ENCODE assay signal across 1 cellular context in the genomic region with DNA sequence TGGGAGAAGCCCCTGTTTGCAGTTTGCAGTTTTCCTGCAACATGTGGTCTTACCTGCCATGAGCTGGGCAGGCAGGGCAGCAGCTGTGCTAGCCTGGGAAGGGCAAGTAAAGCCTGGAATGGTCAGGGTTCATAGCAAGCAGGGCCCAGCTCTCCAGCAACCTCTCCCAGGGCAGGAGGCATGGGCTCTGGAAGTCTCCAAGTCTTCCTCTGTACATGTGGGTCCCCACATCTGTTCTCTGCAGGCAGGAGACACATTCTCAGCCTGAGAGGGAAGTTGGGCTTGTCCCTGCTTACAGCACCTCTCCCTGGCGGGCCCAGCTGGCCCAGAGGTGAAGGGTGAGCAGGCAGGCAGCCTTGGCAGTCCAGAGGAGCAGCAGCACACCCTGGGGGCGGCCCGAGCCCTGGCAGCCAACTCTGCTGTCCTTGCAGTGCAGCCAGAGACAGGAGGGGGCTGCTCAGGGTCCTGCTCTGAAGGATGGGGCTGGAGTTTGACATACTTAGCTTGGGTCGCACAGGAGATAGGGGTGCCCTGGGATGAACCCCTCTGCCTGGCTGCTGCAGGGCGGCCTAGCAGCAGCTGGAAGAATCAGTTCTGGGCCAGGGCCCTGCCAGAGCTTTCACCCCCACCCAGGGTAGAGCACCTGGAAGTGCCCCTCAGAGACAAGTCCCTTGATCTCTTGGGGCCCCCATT.
TF ChIP-seq lines count a peak whose summit lies in the region.

No MANE protein-coding gene starts in this region.

TF ChIP-seq in HepG2, 621 proteins besides CTCF, POLR2A, EP300 and RAD21 (continued from another document and continues in another):
- TF ChIP-seq, protein P1, sequence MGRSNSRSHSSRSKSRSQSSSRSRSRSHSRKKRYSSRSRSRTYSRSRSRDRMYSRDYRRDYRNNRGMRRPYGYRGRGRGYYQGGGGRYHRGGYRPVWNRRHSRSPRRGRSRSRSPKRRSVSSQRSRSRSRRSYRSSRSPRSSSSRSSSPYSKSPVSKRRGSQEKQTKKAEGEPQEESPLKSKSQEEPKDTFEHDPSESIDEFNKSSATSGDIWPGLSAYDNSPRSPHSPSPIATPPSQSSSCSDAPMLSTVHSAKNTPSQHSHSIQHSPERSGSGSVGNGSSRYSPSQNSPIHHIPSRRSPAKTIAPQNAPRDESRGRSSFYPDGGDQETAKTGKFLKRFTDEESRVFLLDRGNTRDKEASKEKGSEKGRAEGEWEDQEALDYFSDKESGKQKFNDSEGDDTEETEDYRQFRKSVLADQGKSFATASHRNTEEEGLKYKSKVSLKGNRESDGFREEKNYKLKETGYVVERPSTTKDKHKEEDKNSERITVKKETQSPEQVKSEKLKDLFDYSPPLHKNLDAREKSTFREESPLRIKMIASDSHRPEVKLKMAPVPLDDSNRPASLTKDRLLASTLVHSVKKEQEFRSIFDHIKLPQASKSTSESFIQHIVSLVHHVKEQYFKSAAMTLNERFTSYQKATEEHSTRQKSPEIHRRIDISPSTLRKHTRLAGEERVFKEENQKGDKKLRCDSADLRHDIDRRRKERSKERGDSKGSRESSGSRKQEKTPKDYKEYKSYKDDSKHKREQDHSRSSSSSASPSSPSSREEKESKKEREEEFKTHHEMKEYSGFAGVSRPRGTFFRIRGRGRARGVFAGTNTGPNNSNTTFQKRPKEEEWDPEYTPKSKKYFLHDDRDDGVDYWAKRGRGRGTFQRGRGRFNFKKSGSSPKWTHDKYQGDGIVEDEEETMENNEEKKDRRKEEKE (IDR thresholded peaks at IDR 0.05), result no peak
- TF ChIP-seq ZMAT3 (CRISPR knock-in tag; conservative IDR thresholded peaks at IDR 0.05) (no peak; the same call in 1 of the 2 replicates), LCORL (IDR thresholded peaks at IDR 0.05) (no peak), LCORL (CRISPR knock-in tag; IDR thresholded peaks at IDR 0.05) (peak; percentile 99), ZNF496 (CRISPR knock-in tag; IDR thresholded peaks at IDR 0.05; ENCODE audit: insufficient replicate concordance) (no peak), ZNF670 (CRISPR knock-in tag; IDR thresholded peaks at IDR 0.05; ENCODE audit: borderline replicate concordance) (peak; percentile 85), CENPT (CRISPR knock-in tag; IDR thresholded peaks at IDR 0.05; ENCODE audit: low read depth) (no peak), HOXD1 (CRISPR knock-in tag; IDR thresholded peaks at IDR 0.05) (no peak), CBX2 (IDR thresholded peaks at IDR 0.05; ENCODE audit: low read depth, low read length) (no peak), CBX2 (CRISPR knock-in tag; IDR thresholded peaks at IDR 0.05; ENCODE audit: low read depth) (peak; percentile 45; the same call in 1 of the 2 replicates), ZZZ3 (CRISPR knock-in tag; IDR thresholded peaks at IDR 0.05; ENCODE audit: borderline replicate concordance) (no peak), TAF15 (IDR thresholded peaks at IDR 0.05; ENCODE audit: low read depth, low read length, poor library complexity, severe bottlenecking) (no peak), ZNF850 (CRISPR knock-in tag; conservative IDR thresholded peaks at IDR 0.05) (no peak; the same call in 1 of the 2 replicates), TARDBP (CRISPR knock-in tag; IDR thresholded peaks at IDR 0.05) (peak; percentile 69), SPEN (CRISPR knock-in tag; IDR thresholded peaks at IDR 0.05; ENCODE audit: low read depth) (peak; percentile 56; the same call in 1 of the 2 replicates), KAT7 (CRISPR knock-in tag; IDR thresholded peaks at IDR 0.05; ENCODE audit: borderline replicate concordance) (no peak), STAG1 (CRISPR knock-in tag; IDR thresholded peaks at IDR 0.05) (peak; percentile 100), CHD4 (IDR thresholded peaks at IDR 0.05; ENCODE audit: borderline replicate concordance, low read length) (no peak), SRF (IDR thresholded peaks at IDR 0.05; ENCODE audit: low read depth, low read length) (no peak), ZNF335 (CRISPR knock-in tag; IDR thresholded peaks at IDR 0.05) (no peak), ATF7 (IDR thresholded peaks at IDR 0.05) (no peak), ATF7 (CRISPR knock-in tag; IDR thresholded peaks at IDR 0.05) (no peak), HHEX (CRISPR knock-in tag; IDR thresholded peaks at IDR 0.05) (no peak), MAZ (IDR thresholded peaks at IDR 0.05; ENCODE audit: borderline replicate concordance, low read depth, low read length) (0 out of 2 replicates have a peak, but pooled peaks have one; percentile 51), MAZ (CRISPR knock-in tag; IDR thresholded peaks at IDR 0.05; ENCODE audit: low read depth) (peak; percentile 84; the same call in 1 of the 2 replicates), DNMT3B (CRISPR knock-in tag; conservative IDR thresholded peaks at IDR 0.05) (no peak), ZIK1 (CRISPR knock-in tag; IDR thresholded peaks at IDR 0.05; ENCODE audit: borderline replicate concordance, low read depth) (no peak), YY1 (IDR thresholded peaks at IDR 0.05; ENCODE audit: insufficient read depth, insufficient replicate concordance, low read depth, low read length) (peak; percentile 63), AHR (CRISPR knock-in tag; IDR thresholded peaks at IDR 0.05) (no peak), HNRNPH1 (optimal IDR thresholded peaks at IDR 0.05; ENCODE audit: low read depth, low read length) (no peak), NCOR1 (IDR thresholded peaks at IDR 0.05; ENCODE audit: borderline replicate concordance, low read length) (no peak), PPARG (CRISPR knock-in tag; conservative IDR thresholded peaks at IDR 0.05) (peak; percentile 93), MAFF (IDR thresholded peaks at IDR 0.05; ENCODE audit: low read depth, low read length) (no peak)
- TF ChIP-seq, protein P2, sequence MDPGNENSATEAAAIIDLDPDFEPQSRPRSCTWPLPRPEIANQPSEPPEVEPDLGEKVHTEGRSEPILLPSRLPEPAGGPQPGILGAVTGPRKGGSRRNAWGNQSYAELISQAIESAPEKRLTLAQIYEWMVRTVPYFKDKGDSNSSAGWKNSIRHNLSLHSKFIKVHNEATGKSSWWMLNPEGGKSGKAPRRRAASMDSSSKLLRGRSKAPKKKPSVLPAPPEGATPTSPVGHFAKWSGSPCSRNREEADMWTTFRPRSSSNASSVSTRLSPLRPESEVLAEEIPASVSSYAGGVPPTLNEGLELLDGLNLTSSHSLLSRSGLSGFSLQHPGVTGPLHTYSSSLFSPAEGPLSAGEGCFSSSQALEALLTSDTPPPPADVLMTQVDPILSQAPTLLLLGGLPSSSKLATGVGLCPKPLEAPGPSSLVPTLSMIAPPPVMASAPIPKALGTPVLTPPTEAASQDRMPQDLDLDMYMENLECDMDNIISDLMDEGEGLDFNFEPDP (CRISPR knock-in tag; conservative IDR thresholded peaks at IDR 0.05), result no peak
- TF ChIP-seq, protein P3, sequence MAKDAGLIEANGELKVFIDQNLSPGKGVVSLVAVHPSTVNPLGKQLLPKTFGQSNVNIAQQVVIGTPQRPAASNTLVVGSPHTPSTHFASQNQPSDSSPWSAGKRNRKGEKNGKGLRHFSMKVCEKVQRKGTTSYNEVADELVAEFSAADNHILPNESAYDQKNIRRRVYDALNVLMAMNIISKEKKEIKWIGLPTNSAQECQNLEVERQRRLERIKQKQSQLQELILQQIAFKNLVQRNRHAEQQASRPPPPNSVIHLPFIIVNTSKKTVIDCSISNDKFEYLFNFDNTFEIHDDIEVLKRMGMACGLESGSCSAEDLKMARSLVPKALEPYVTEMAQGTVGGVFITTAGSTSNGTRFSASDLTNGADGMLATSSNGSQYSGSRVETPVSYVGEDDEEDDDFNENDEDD (CRISPR knock-in tag; IDR thresholded peaks at IDR 0.05; ENCODE audit: borderline replicate concordance), result peak; percentile 41; the same call in 1 of the 2 replicates
- TF ChIP-seq, protein P4, sequence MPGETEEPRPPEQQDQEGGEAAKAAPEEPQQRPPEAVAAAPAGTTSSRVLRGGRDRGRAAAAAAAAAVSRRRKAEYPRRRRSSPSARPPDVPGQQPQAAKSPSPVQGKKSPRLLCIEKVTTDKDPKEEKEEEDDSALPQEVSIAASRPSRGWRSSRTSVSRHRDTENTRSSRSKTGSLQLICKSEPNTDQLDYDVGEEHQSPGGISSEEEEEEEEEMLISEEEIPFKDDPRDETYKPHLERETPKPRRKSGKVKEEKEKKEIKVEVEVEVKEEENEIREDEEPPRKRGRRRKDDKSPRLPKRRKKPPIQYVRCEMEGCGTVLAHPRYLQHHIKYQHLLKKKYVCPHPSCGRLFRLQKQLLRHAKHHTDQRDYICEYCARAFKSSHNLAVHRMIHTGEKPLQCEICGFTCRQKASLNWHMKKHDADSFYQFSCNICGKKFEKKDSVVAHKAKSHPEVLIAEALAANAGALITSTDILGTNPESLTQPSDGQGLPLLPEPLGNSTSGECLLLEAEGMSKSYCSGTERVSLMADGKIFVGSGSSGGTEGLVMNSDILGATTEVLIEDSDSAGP (CRISPR knock-in tag; IDR thresholded peaks at IDR 0.05; ENCODE audit: borderline replicate concordance), result peak; percentile 96
- TF ChIP-seq, protein P5, sequence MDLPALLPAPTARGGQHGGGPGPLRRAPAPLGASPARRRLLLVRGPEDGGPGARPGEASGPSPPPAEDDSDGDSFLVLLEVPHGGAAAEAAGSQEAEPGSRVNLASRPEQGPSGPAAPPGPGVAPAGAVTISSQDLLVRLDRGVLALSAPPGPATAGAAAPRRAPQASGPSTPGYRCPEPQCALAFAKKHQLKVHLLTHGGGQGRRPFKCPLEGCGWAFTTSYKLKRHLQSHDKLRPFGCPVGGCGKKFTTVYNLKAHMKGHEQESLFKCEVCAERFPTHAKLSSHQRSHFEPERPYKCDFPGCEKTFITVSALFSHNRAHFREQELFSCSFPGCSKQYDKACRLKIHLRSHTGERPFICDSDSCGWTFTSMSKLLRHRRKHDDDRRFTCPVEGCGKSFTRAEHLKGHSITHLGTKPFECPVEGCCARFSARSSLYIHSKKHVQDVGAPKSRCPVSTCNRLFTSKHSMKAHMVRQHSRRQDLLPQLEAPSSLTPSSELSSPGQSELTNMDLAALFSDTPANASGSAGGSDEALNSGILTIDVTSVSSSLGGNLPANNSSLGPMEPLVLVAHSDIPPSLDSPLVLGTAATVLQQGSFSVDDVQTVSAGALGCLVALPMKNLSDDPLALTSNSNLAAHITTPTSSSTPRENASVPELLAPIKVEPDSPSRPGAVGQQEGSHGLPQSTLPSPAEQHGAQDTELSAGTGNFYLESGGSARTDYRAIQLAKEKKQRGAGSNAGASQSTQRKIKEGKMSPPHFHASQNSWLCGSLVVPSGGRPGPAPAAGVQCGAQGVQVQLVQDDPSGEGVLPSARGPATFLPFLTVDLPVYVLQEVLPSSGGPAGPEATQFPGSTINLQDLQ (CRISPR knock-in tag; IDR thresholded peaks at IDR 0.05), result no peak
- TF ChIP-seq, protein P6, sequence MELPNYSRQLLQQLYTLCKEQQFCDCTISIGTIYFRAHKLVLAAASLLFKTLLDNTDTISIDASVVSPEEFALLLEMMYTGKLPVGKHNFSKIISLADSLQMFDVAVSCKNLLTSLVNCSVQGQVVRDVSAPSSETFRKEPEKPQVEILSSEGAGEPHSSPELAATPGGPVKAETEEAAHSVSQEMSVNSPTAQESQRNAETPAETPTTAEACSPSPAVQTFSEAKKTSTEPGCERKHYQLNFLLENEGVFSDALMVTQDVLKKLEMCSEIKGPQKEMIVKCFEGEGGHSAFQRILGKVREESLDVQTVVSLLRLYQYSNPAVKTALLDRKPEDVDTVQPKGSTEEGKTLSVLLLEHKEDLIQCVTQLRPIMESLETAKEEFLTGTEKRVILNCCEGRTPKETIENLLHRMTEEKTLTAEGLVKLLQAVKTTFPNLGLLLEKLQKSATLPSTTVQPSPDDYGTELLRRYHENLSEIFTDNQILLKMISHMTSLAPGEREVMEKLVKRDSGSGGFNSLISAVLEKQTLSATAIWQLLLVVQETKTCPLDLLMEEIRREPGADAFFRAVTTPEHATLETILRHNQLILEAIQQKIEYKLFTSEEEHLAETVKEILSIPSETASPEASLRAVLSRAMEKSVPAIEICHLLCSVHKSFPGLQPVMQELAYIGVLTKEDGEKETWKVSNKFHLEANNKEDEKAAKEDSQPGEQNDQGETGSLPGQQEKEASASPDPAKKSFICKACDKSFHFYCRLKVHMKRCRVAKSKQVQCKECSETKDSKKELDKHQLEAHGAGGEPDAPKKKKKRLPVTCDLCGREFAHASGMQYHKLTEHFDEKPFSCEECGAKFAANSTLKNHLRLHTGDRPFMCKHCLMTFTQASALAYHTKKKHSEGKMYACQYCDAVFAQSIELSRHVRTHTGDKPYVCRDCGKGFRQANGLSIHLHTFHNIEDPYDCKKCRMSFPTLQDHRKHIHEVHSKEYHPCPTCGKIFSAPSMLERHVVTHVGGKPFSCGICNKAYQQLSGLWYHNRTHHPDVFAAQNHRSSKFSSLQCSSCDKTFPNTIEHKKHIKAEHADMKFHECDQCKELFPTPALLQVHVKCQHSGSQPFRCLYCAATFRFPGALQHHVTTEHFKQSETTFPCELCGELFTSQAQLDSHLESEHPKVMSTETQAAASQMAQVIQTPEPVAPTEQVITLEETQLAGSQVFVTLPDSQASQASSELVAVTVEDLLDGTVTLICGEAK (IDR thresholded peaks at IDR 0.05), result no peak
- TF ChIP-seq, protein P6 (CRISPR knock-in tag; IDR thresholded peaks at IDR 0.05), result peak; percentile 29; the same call in 1 of the 2 replicates
- TF ChIP-seq, protein P7, sequence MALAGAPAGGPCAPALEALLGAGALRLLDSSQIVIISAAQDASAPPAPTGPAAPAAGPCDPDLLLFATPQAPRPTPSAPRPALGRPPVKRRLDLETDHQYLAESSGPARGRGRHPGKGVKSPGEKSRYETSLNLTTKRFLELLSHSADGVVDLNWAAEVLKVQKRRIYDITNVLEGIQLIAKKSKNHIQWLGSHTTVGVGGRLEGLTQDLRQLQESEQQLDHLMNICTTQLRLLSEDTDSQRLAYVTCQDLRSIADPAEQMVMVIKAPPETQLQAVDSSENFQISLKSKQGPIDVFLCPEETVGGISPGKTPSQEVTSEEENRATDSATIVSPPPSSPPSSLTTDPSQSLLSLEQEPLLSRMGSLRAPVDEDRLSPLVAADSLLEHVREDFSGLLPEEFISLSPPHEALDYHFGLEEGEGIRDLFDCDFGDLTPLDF (CRISPR knock-in tag; IDR thresholded peaks at IDR 0.05), result no peak
